In genomic region chr2:158239271-158239670, GRCh38 we compare ENCODE assay signal across 1 cellular context.
TF ChIP-seq lines count a peak whose summit lies in the region.

No MANE protein-coding gene starts in this region.

TF ChIP-seq in GM12878, 131 proteins besides CTCF, POLR2A, EP300 and RAD21:
- no peak for TF ChIP-seq ZNF384 (IDR thresholded peaks at IDR 0.05; ENCODE audit: borderline replicate concordance, low read depth, low read length)
